In the genomic region with DNA sequence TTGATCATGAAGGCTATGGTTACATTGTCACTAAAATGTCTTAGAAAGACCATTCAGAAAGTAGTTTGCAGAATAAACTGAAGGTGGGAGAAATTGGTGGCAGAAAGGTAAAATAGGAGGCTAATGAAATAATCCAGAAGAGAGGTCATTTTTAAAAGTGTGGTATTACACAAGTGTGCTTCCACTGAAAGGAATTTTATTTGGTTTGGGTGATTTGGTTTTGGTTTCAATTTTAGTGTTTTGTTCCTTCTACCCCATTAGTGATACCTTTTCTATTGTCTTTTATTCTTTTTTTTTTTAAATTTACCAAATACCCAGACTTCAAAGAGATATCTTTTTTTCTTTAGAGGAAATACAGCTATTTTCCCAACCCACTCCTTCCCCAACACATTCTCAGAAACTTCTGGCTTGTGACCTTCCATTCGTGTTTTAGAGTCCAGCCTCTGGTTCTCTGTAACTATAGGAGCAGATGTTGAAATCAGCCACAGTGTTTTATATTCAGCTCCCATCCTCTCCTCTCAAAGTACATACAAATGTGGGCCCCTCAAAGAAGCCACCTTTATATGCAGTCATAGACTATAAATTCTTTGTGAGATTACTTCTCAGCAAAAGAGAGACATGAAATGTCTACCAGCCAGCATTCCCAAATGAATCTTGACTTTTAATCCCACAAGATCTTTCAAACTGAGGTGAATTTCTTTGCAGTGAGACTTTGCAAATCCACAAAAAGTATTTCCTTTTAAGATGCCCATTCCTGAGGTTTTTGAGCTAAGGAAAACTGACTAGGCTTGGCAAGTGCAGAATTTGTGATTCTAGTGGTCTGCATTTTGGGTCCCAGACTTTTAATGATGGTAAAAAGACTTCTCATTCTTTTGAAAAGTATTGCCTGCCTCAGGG, we compare ENCODE assay signal across 17 cellular contexts. TPM values are rescaled to one million over a fixed set of nuclear protein-coding genes. Genes with fewer than 3 reads are reported as not detected.
A peak's percentile ranks its signal among the peaks of the same experiment; 100 is the strongest.
DNase-seq lines count a peak whose midpoint lies in the region; ATAC-seq, FAIRE-seq and TF ChIP-seq lines count a peak whose summit lies in the region.
"Had no signal": no experiment of that assay in that cellular context is flagged by ENCODE, and none has a peak within 500 bp of the region (broad histone marks: within the 10 kb centered on the region; RNA-seq: fewer than 3 reads in every experiment).

No MANE protein-coding gene starts in this region.

- TF ChIP-seq CTCF in MCF 10A (IDR thresholded peaks at IDR 0.05; ENCODE audit: unreplicated experiment) (no peak), breast epithelium (IDR thresholded peaks at IDR 0.05) (no peak), astrocyte (IDR thresholded peaks at IDR 0.05; ENCODE audit: insufficient read depth, low read depth, low read length) (no peak), right lobe of liver (IDR thresholded peaks at IDR 0.05) (no peak), uterus (IDR thresholded peaks at IDR 0.05) (no peak)

- no peaks in the 10 kb centered on the region for H3K27me3 ChIP-seq in breast epithelium
- H3K27me3 ChIP-seq in astrocyte (ENCODE audit: insufficient read depth, low read length): no peaks in the 10 kb centered on the region
- no peaks in the 10 kb centered on the region for H3K27me3 ChIP-seq in right lobe of liver
- H3K27me3 ChIP-seq in uterus: no peaks in the 10 kb centered on the region
- H3K27me3 ChIP-seq in HAP-1 (ENCODE audit: low read depth): no peaks in the 10 kb centered on the region

- H3K27me3 Mint-ChIP-seq in MCF 10A (ENCODE audit: insufficient read depth, unreplicated experiment): no peaks in the 10 kb centered on the region
- H3K27me3 Mint-ChIP-seq in astrocyte (ENCODE audit: low read depth, unreplicated experiment): no peaks in the 10 kb centered on the region

- H3K4me3 ChIP-seq in breast epithelium (peak overlapping the region in 1 of 3 donors; percentile 7), astrocyte (ENCODE audit: insufficient read depth, low read depth, low read length) (no peak overlapping the region), right lobe of liver (peak overlapping the region; percentile 8 to 43 (median 25)), uterus (no peak overlapping the region), HAP-1 (no peak overlapping the region)

- peak; percentile 84 to 93 (median 90) for ATAC-seq in right lobe of liver
- ATAC-seq in HG03139 (IDR thresholded peaks at IDR 0.05; ENCODE audit: unreplicated experiment): no peak

- H3K4me3 Mint-ChIP-seq in MCF 10A (ENCODE audit: unreplicated experiment) (no peak overlapping the region), astrocyte (ENCODE audit: unreplicated experiment) (no peak overlapping the region)
- H3K4me3 Mint-ChIP-seq: nephron; T-helper 2 cell treated with Interferon-gamma antibody and Interleukin-4, amounts not matched to agents 5 μg/mL and 100 μg/mL, for 36 hours had no signal

- TF ChIP-seq POLR2A in breast epithelium (IDR thresholded peaks at IDR 0.05) (no peak), right lobe of liver (IDR thresholded peaks at IDR 0.05) (no peak), uterus (IDR thresholded peaks at IDR 0.05) (no peak)

- intact Hi-C loops in MCF 10A (cut with micrococcal nuclease): no loop called here
- intact Hi-C loops in breast epithelium (cut with DNase I; ENCODE audit: low total_unique reads): no loop called here
- intact Hi-C loops in right lobe of liver (cut with DNase I): no loop called here
- intact Hi-C loops in uterus (cut with DNase I; ENCODE audit: low total_unique reads): no loop called here

- no peak for FAIRE-seq in astrocyte (lab: Jason Lieb, UNC)
- FAIRE-seq: small intestine had no signal

- WGBS in right lobe of liver (ENCODE audit: insufficient coverage, low coverage, low lambda C conversion rate, missing lambda C conversion rate): 25% methylated on average over 1 of the region's 1 CpG

- DNase-seq in MCF 10A (ENCODE audit: unreplicated experiment): no peak
- DNase-seq in breast epithelium (ENCODE audit: low spot score in 2 of 2): no peak
- DNase-seq in astrocyte (ENCODE audit: low read depth): peak; percentile 67
- no peak for DNase-seq in right lobe of liver
- no peak for DNase-seq in uterus
- DNase-seq in HAP-1 (ENCODE audit: low spot score in 2 of 2): no peak
- DNase-seq in activated CD4-positive, CD25-positive, alpha-beta regulatory T cell treated with anti-CD3 and anti-CD28 coated beads, Interleukin-2, amount 50 U/mL, for 72 hours: no peak
- DNase-seq: effector CD8-positive, alpha-beta T cell; GDM1; KBM-7; NCI-H187; NCI-H774; small intestine had no signal

- H3K36me3 Mint-ChIP-seq in MCF 10A (ENCODE audit: insufficient read depth, unreplicated experiment): no peaks in the 10 kb centered on the region
- no peaks in the 10 kb centered on the region for H3K36me3 Mint-ChIP-seq in astrocyte (ENCODE audit: low read depth, unreplicated experiment)

- H3K4me1 ChIP-seq in breast epithelium (no peaks in the 10 kb centered on the region), astrocyte (ENCODE audit: insufficient read depth, low read length) (peaks cover 17% of the 10 kb centered on the region), right lobe of liver (peaks cover 0 to 9% (median 0%) of the 10 kb centered on the region in 4 donors), uterus (no peaks in the 10 kb centered on the region), HAP-1 (no peaks in the 10 kb centered on the region)

- H3K4me2 ChIP-seq in astrocyte (ENCODE audit: low read length): peak overlapping the region; percentile 40

- no peaks in the 10 kb centered on the region for H3K9me3 Mint-ChIP-seq in MCF 10A (ENCODE audit: unreplicated experiment)
- H3K9me3 Mint-ChIP-seq in astrocyte (ENCODE audit: unreplicated experiment): peaks cover 2% of the 10 kb centered on the region
- H3K9me3 Mint-ChIP-seq: T-helper 2 cell treated with Interferon-gamma antibody and Interleukin-4, amounts not matched to agents 5 μg/mL and 100 μg/mL, for 36 hours had no signal

- CTCF ChIA-PET in MCF 10A (lab: Yijun Ruan, JAX): interaction anchor here (0.7 kb wide), 1 partner anchor 8 kb away, joined by 3 read pairs; no protein-coding TSS in a partner anchor

- H3K27ac Mint-ChIP-seq in MCF 10A (ENCODE audit: low read depth, unreplicated experiment) (peak overlapping the region; percentile 44), astrocyte (ENCODE audit: unreplicated experiment) (peak overlapping the region; percentile 3)
- H3K27ac Mint-ChIP-seq: nephron; T-helper 2 cell treated with Interferon-gamma antibody and Interleukin-4, amounts not matched to agents 5 μg/mL and 100 μg/mL, for 36 hours had no signal

- BruUV-seq in MCF 10A (replicated peaks; lab: Mats Ljungman, UMichigan): no TSS peak

- H3K36me3 ChIP-seq in breast epithelium: no peaks in the 10 kb centered on the region
- H3K36me3 ChIP-seq in astrocyte (ENCODE audit: insufficient read depth, low read length): no peaks in the 10 kb centered on the region
- H3K36me3 ChIP-seq in right lobe of liver: no peaks in the 10 kb centered on the region
- H3K36me3 ChIP-seq in uterus: no peaks in the 10 kb centered on the region
- no peaks in the 10 kb centered on the region for H3K36me3 ChIP-seq in HAP-1 (replicated peaks)

- H3K9me3 ChIP-seq in breast epithelium (peaks cover 0 to 5% of the 10 kb centered on the region in 2 donors), astrocyte (ENCODE audit: insufficient read depth, low read depth, low read length) (no peaks in the 10 kb centered on the region), right lobe of liver (no peaks in the 10 kb centered on the region), uterus (no peaks in the 10 kb centered on the region), HAP-1 (no peaks in the 10 kb centered on the region)

- in situ Hi-C loops in HAP-1 (cut with MboI; ENCODE audit: low sequenced_read_pairs): no loop called here

- no peak overlapping the region for H3K9ac ChIP-seq in astrocyte (ENCODE audit: low read length)

- H4K20me1 ChIP-seq in astrocyte (ENCODE audit: insufficient read depth, low read length): no peaks in the 10 kb centered on the region

- peak overlapping the region; percentile 58 for H2AFZ ChIP-seq in astrocyte (ENCODE audit: low read depth, low read length)

- no peaks in the 10 kb centered on the region for H3K79me2 ChIP-seq in astrocyte (ENCODE audit: insufficient read depth, low read length)

- H3K4me1 Mint-ChIP-seq in MCF 10A (ENCODE audit: insufficient read depth, unreplicated experiment) (peaks cover 10% of the 10 kb centered on the region), astrocyte (ENCODE audit: low read depth, unreplicated experiment) (peaks cover 25% of the 10 kb centered on the region)

- H3K27ac ChIP-seq in breast epithelium: peak overlapping the region in 1 of 2 donors; percentile 59
- H3K27ac ChIP-seq in astrocyte (ENCODE audit: low read depth, low read length): no peak overlapping the region
- H3K27ac ChIP-seq in right lobe of liver: peak overlapping the region; percentile 52 to 81 (median 75)
- peak overlapping the region; percentile 48 to 49 for H3K27ac ChIP-seq in uterus

- POLR2A ChIA-PET in MCF 10A (lab: Yijun Ruan, JAX): interaction anchor here (0.8 kb wide), 1 partner anchor 19 kb away, joined by 3 read pairs; no protein-coding TSS in a partner anchor

RNA-seq across cellular contexts. Expression of a gene that starts 42.0 kb away (rescaled TPM):
- total RNA-seq in MCF 10A (2022): 0.12 and 0.33 TPM in 2 replicates
- 10 to 100 TPM; 35.3 to 96.7 (median 77.7) TPM for total RNA-seq in breast epithelium
- 0.41 and 0.58 TPM in 2 replicates for total RNA-seq in astrocyte
- 10 to 100 TPM; 15.0 to 21.1 (median 18.2) TPM for total RNA-seq in right lobe of liver
- 10 to 100 TPM; 17.8 to 64.3 (median 40.6) TPM for total RNA-seq in uterus
- total RNA-seq: A673 had no signal

Comparison
In these comparisons a context has a peak if more than half of its experiments do, and no peak if none do; other contexts are left out.
1. RNA of a gene that starts 42.0 kb away (total RNA-seq): 35.3 to 96.7 TPM in breast epithelium, 17.8 to 64.3 TPM in uterus and 15.0 to 21.1 TPM in right lobe of liver; 0.41 to 0.58 TPM in astrocyte and 0.12 to 0.33 TPM in MCF 10A; every median in the first group is over 10 times any median in the second.
2. H3K4me3 ChIP-seq: peak in right lobe of liver (3 of 3); none in astrocyte (single experiment), uterus (0 of 2) and HAP-1 (single experiment).